ENCODE assay signal across 11 cellular contexts in the genomic region with DNA sequence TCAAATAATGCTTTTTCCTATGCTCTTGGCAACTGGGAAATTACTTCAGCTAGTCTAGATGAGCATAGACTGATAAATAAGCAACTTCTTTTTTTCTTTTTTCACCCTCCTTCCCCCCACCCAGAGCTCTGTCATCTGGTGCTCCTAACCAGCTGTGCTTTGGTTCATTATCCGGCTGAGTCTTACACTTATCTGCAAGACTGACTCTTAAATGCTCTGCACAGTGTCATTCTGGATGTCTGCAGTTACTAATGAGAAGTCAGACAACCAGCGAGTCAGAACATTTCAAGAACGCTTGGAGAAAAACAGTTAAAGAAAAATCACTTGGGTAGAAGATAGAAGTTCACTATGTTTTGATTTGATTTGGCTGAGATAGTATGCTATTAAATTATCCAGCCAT.
"Had no signal": no experiment of that assay in that cellular context is flagged by ENCODE, and none has a peak within 500 bp of the region (broad histone marks: within the 10 kb centered on the region; RNA-seq: fewer than 3 reads in every experiment).

No MANE protein-coding gene starts in this region.

- H3K4me3 ChIP-seq: esophagus muscularis mucosa, skin epidermis had no signal

- FAIRE-seq: bronchial epithelial cell, urothelium cell line had no signal

- H3K36me3 ChIP-seq: esophagus muscularis mucosa had no signal

- H3K9me3 ChIP-seq: esophagus muscularis mucosa had no signal

- DNase-seq: activated CD4-positive, alpha-beta T cell treated with anti-CD3 and anti-CD28 coated beads, Interleukin-2, amount 50 U/mL, for 4 hours; activated CD4-positive, CD25-positive, alpha-beta regulatory T cell treated with anti-CD3 and anti-CD28 coated beads, Interleukin-2, amount 50 U/mL, for 72 hours; activated naive CD8-positive, alpha-beta T cell treated with anti-CD3 and anti-CD28 coated beads for 36 hours; activated T-cell treated with anti-CD3 and anti-CD28 coated beads, Interleukin-2, amount 50 U/mL, for 1 hour; anterior cingulate cortex; foreskin melanocyte; SW 1271 had no signal

- H3K27ac ChIP-seq: esophagus muscularis mucosa, skin epidermis had no signal

- H3K27me3 ChIP-seq: esophagus muscularis mucosa had no signal
